Comparison of ENCODE assay signal across 18 cellular contexts in the genomic region with DNA sequence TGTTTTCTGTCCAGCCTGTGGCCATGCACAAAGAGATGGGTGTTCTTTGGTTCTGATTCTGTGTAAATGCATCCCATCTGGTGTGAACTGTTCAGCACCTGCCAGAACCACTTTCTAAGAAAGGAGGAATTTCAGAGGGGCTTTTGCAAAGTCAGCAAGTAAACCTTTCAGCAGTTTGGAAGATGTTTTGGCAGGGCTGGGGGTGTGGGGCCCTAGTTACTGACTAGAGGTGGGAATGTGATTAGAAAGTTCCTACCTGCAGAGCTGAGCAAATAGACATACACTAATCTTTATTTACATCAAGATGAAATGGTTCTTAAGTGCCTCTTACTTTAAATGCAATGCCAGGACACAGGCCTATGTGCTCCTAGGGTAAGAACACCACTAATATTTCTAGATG.
"Had no signal": no experiment of that assay in that cellular context is flagged by ENCODE, and none has a peak within 500 bp of the region (broad histone marks: within the 10 kb centered on the region; RNA-seq: fewer than 3 reads in every experiment).

No MANE protein-coding gene starts in this region.

- H3K4me3 ChIP-seq: colonic mucosa, heart left ventricle, psoas muscle, spleen, tibial nerve had no signal

- H3K4me1 ChIP-seq: colonic mucosa, psoas muscle, spleen had no signal

- H3K36me3 Mint-ChIP-seq: stimulated activated memory B cell treated with anti-CD40 and anti-IgM and Interleukin-4, amounts not matched to agents 10 μg/mL and 1 μg/mL and 100 μg/mL, for 72 hours had no signal

- H3K4me3 Mint-ChIP-seq: naive B cell; nephron; stimulated activated memory B cell treated with anti-CD40 and anti-IgM and Interleukin-4, amounts not matched to agents 10 μg/mL and 1 μg/mL and 100 μg/mL, for 72 hours; stimulated activated naive CD8-positive, alpha-beta T cell treated with anti-CD3 and anti-CD28 coated beads, Interleukin-15, Interleukin-2, amounts not matched to agents 100 ng/mL and 50 ng/mL, for 24 hours had no signal

- ATAC-seq: heart left ventricle; left colon; psoas muscle; sciatic nerve; stimulated activated memory B cell treated with anti-CD40 and anti-IgM and Interleukin-4, amounts not matched to agents 10 μg/mL and 1 μg/mL and 100 μg/mL, for 72 hours had no signal

- H3K27ac ChIP-seq: colonic mucosa, heart left ventricle, psoas muscle, spleen had no signal

- H3K36me3 ChIP-seq: colonic mucosa, heart left ventricle, spleen, tibial nerve had no signal

- H3K27me3 ChIP-seq: colonic mucosa, heart left ventricle, spleen, tibial nerve had no signal

- H3K9me3 ChIP-seq: colonic mucosa had no signal

- H3K4me1 Mint-ChIP-seq: naive B cell; stimulated activated memory B cell treated with anti-CD40 and anti-IgM and Interleukin-4, amounts not matched to agents 10 μg/mL and 1 μg/mL and 100 μg/mL, for 72 hours had no signal

- H3K27ac Mint-ChIP-seq: naive B cell; stimulated activated memory B cell treated with anti-CD40 and anti-IgM and Interleukin-4, amounts not matched to agents 10 μg/mL and 1 μg/mL and 100 μg/mL, for 72 hours; stimulated activated naive CD8-positive, alpha-beta T cell treated with anti-CD3 and anti-CD28 coated beads, Interleukin-15, Interleukin-2, amounts not matched to agents 100 ng/mL and 50 ng/mL, for 24 hours had no signal

- DNase-seq: colonic mucosa; effector CD8-positive, alpha-beta T cell; heart left ventricle; hippocampal formation; left colon; mesendoderm; naive B cell; psoas muscle; retina; spleen; stimulated activated CD4-positive, alpha-beta T cell treated with anti-CD3 and anti-CD28 coated beads, Interleukin-15, amount 100 ng/mL, for 24 hours; stimulated activated CD4-positive, alpha-beta T cell treated with anti-CD3 and anti-CD28 coated beads, Interleukin-1b, Interleukin-23, amount 100 ng/mL, for 48 hours; stimulated activated CD4-positive, alpha-beta T cell treated with anti-CD3 and anti-CD28 coated beads, Interleukin-4, amount 100 ng/mL, for 24 hours had no signal
